In genomic region chr7:2412587-2413201, GRCh38 we compare ENCODE assay signal across 9 cellular contexts. TPM values are rescaled to one million over a fixed set of nuclear protein-coding genes. Genes with fewer than 3 reads are reported as not detected.
DNase-seq lines count a peak whose midpoint lies in the region; ATAC-seq, FAIRE-seq and TF ChIP-seq lines count a peak whose summit lies in the region.
"Had no signal": no experiment of that assay in that cellular context is flagged by ENCODE, and none has a peak within 500 bp of the region (broad histone marks: within the 10 kb centered on the region; RNA-seq: fewer than 3 reads in every experiment).

No MANE protein-coding gene starts in this region.

- FAIRE-seq in astrocyte (lab: Jason Lieb, UNC) (no peak), small intestine (lab: Jason Lieb, UNC) (no peak)

- CTCF ChIA-PET in IMR-90 (lab: Yijun Ruan, JAX) = interaction anchor here (0.6 to 1.3 kb wide), 3 partner anchors 9 to 386 kb away, joined by 3 to 4 read pairs (median 3); partner anchors contain the start of gene CHST12

- H2BK5ac ChIP-seq in IMR-90 (ENCODE audit: low read depth, low read length, poor library complexity, severe bottlenecking) = no peak overlapping the region

- peak overlapping the region; percentile 55; the same call in 1 of the 2 replicates for H3K14ac ChIP-seq in IMR-90 (replicated peaks; ENCODE audit: low read depth, low read length)

- peaks cover 12% of the 10 kb centered on the region for H3K4me1 ChIP-seq in IMR-90 (ENCODE audit: control insufficient read depth, insufficient read depth, low read length)
- peaks cover 9% of the 10 kb centered on the region for H3K4me1 ChIP-seq in astrocyte (ENCODE audit: insufficient read depth, low read length)
- H3K4me1 ChIP-seq in left lung = peaks cover 17 to 66% of the 10 kb centered on the region in 2 donors
- peaks cover 0 to 69% (median 18%) of the 10 kb centered on the region in 4 donors for H3K4me1 ChIP-seq in tibial nerve
- H3K4me1 ChIP-seq in small intestine (ENCODE audit: control insufficient read depth in 2 of 2, insufficient read depth in 1 of 2, low read depth in 1 of 2, low read length in 1 of 2) = peaks cover 0 to 6% of the 10 kb centered on the region in 2 donors

- H4K8ac ChIP-seq in IMR-90 (ENCODE audit: low read depth in 2 of 2, low read length in 2 of 2) = no peak overlapping the region

- H3K9ac ChIP-seq in IMR-90 (ENCODE audit: low read depth, low read length) (peak overlapping the region; percentile 16; the same call in 1 of the 2 replicates), astrocyte (ENCODE audit: low read length) (no peak overlapping the region)

- H3K27ac Mint-ChIP-seq in astrocyte (ENCODE audit: unreplicated experiment) = no peak overlapping the region

- peaks cover 18% of the 10 kb centered on the region for H3K79me2 ChIP-seq in astrocyte (ENCODE audit: insufficient read depth, low read length)

- H3K27me3 Mint-ChIP-seq in astrocyte (ENCODE audit: low read depth, unreplicated experiment) = no peaks in the 10 kb centered on the region

- in situ Hi-C loops in IMR-90 (cut with MboI; ENCODE audit: low sequenced_read_pairs) = no loop called here

- no peak overlapping the region for H3K18ac ChIP-seq in IMR-90 (ENCODE audit: low read depth, low read length)

- ATAC-seq in IMR-90 (ENCODE audit: low read depth) = peak; percentile 81
- ATAC-seq in left lung = peak; percentile 30
- ATAC-seq in HG03039 (IDR thresholded peaks at IDR 0.05; ENCODE audit: unreplicated experiment) = no peak

- POLR2A ChIA-PET in IMR-90 (lab: Charles Lee; ENCODE audit: unreplicated experiment) = interaction anchor here (0.8 kb wide), 1 partner anchor 10 kb away, joined by 3 read pairs; the partner anchor contains the start of gene CHST12

- H2BK15ac ChIP-seq in IMR-90 (ENCODE audit: low read depth, low read length) = no peak overlapping the region

- dilution Hi-C loops in IMR-90 (cut with HindIII; ENCODE audit: low sequenced_read_pairs, unreplicated experiment) = no loop called here

- H3K23ac ChIP-seq in IMR-90 (ENCODE audit: low read depth, low read length) = 0 out of 2 replicates have a peak overlapping the region, but pooled peaks have one; percentile 21

- DNase-seq in IMR-90 (peak; percentile 30), astrocyte (ENCODE audit: low read depth) (no peak), left lung (peak in 1 of 2 donors; percentile 12), tibial nerve (ENCODE audit: low spot score in 2 of 2) (no peak), small intestine (no peak), T1000 (lab: John Stamatoyannopoulos, UW) (no peak)
- DNase-seq: mucosa of descending colon, SW 1271 had no signal

- no peak overlapping the region for H2BK120ac ChIP-seq in IMR-90 (ENCODE audit: low read depth, low read length)

- H3K9me3 Mint-ChIP-seq in astrocyte (ENCODE audit: unreplicated experiment) = no peaks in the 10 kb centered on the region

- H3K4me2 ChIP-seq in IMR-90 (ENCODE audit: low read depth, low read length) = peak overlapping the region; percentile 65
- H3K4me2 ChIP-seq in astrocyte (ENCODE audit: low read length) = peak overlapping the region; percentile 19

- no peak for TF ChIP-seq EP300 in tibial nerve (IDR thresholded peaks at IDR 0.05)

- no peak overlapping the region for H3K4ac ChIP-seq in IMR-90 (ENCODE audit: low read depth, low read length)

- peaks cover 5% of the 10 kb centered on the region; the same call in 1 of the 2 replicates for H3K9me1 ChIP-seq in IMR-90 (ENCODE audit: insufficient read depth, low read length)

- H4K5ac ChIP-seq in IMR-90 (ENCODE audit: low read depth, low read length) = no peak overlapping the region

- no peaks in the 10 kb centered on the region for H3K36me3 ChIP-seq in IMR-90 (ENCODE audit: control insufficient read depth, insufficient read depth, low read length)
- H3K36me3 ChIP-seq in astrocyte (ENCODE audit: insufficient read depth, low read length) = no peaks in the 10 kb centered on the region
- no peaks in the 10 kb centered on the region for H3K36me3 ChIP-seq in left lung
- H3K36me3 ChIP-seq in tibial nerve = no peaks in the 10 kb centered on the region
- H3K36me3 ChIP-seq in small intestine (ENCODE audit: control insufficient read depth in 2 of 2, insufficient read depth in 2 of 2, low read length in 2 of 2) = no peaks in the 10 kb centered on the region

- WGBS in IMR-90 (ENCODE audit: extremely low coverage in 2 of 2, insufficient read length in 1 of 2), 2 experiments = no CpG with 5 or more reads among the region's 3 CpGs
- WGBS in tibial nerve, 2 donors = 54 to 57% methylated on average over 3 of the region's 3 CpGs
- WGBS in small intestine, 3 donors = 77 to 88% (median 77%) methylated on average over 3 of the region's 3 CpGs

- no peak for TF ChIP-seq RAD21 in IMR-90 (IDR thresholded peaks at IDR 0.05; ENCODE audit: low read length)

- peaks cover 31% of the 10 kb centered on the region for H4K20me1 ChIP-seq in IMR-90 (ENCODE audit: insufficient read depth, low read length)
- H4K20me1 ChIP-seq in astrocyte (ENCODE audit: insufficient read depth, low read length) = peaks cover 57% of the 10 kb centered on the region

- TF ChIP-seq POLR2A in IMR-90 (IDR thresholded peaks at IDR 0.05; ENCODE audit: low read depth, low read length) (no peak), tibial nerve (IDR thresholded peaks at IDR 0.05) (no peak)

- H3K4me3 Mint-ChIP-seq in astrocyte (ENCODE audit: unreplicated experiment) = no peak overlapping the region

- H2BK20ac ChIP-seq in IMR-90 (ENCODE audit: low read depth, low read length) = no peak overlapping the region

- H3K27ac ChIP-seq in IMR-90 (ENCODE audit: insufficient read depth, low read length) (no peak overlapping the region), astrocyte (ENCODE audit: low read depth, low read length) (no peak overlapping the region), left lung (peak overlapping the region; percentile 46 to 56), tibial nerve (peak overlapping the region in 3 of 4 donors; percentile 0 to 57 (median 38)), small intestine (ENCODE audit: low read depth in 1 of 2, low read length in 1 of 2) (no peak overlapping the region)

- H3K27me3 ChIP-seq in IMR-90 (ENCODE audit: control insufficient read depth, insufficient read depth, low read length) (no peaks in the 10 kb centered on the region), astrocyte (ENCODE audit: insufficient read depth, low read length) (no peaks in the 10 kb centered on the region), left lung (no peaks in the 10 kb centered on the region), tibial nerve (no peaks in the 10 kb centered on the region), small intestine (ENCODE audit: control insufficient read depth in 2 of 2, insufficient read depth in 2 of 2, low read length in 2 of 2) (no peaks in the 10 kb centered on the region)

- no peak overlapping the region for H2AFZ ChIP-seq in IMR-90 (replicated peaks; ENCODE audit: low read length, poor library complexity)
- no peak overlapping the region for H2AFZ ChIP-seq in astrocyte (ENCODE audit: low read depth, low read length)

- H3K79me1 ChIP-seq in IMR-90 (ENCODE audit: low read depth in 1 of 2, low read length in 2 of 2) = peaks cover 19 to 47% of the 10 kb centered on the region in 2 experiments

- no peak overlapping the region for H2AK9ac ChIP-seq in IMR-90 (replicated peaks; ENCODE audit: low read depth, low read length, poor library complexity)

- no peak overlapping the region for H2AK5ac ChIP-seq in IMR-90 (ENCODE audit: low read depth, low read length)

- TF ChIP-seq CTCF in IMR-90 (conservative IDR thresholded peaks at IDR 0.05; ENCODE audit: low read depth, low read length) = no peak
- TF ChIP-seq CTCF in astrocyte (IDR thresholded peaks at IDR 0.05; ENCODE audit: insufficient read depth, low read depth, low read length) = no peak
- no peak for TF ChIP-seq CTCF in left lung (IDR thresholded peaks at IDR 0.05)
- no peak for TF ChIP-seq CTCF in tibial nerve (IDR thresholded peaks at IDR 0.05)

- peaks cover 12% of the 10 kb centered on the region for H3K4me1 Mint-ChIP-seq in astrocyte (ENCODE audit: low read depth, unreplicated experiment)

- H3K4me3 ChIP-seq in IMR-90 (ENCODE audit: insufficient read depth, low read depth, low read length) (no peak overlapping the region), astrocyte (ENCODE audit: insufficient read depth, low read depth, low read length) (no peak overlapping the region), left lung (no peak overlapping the region), tibial nerve (no peak overlapping the region), small intestine (ENCODE audit: low read depth in 1 of 2, low read length in 2 of 2) (no peak overlapping the region)
- H3K4me3 ChIP-seq: mucosa of descending colon had no signal

- no peak overlapping the region for H4K91ac ChIP-seq in IMR-90 (ENCODE audit: insufficient read depth, low read depth, low read length)

- H3K56ac ChIP-seq in IMR-90 (ENCODE audit: extremely low read depth, insufficient read depth, low read length) = no peak overlapping the region

- H3K9me3 ChIP-seq in IMR-90 (ENCODE audit: control insufficient read depth, insufficient read depth, low read length) (no peaks in the 10 kb centered on the region), astrocyte (ENCODE audit: insufficient read depth, low read depth, low read length) (no peaks in the 10 kb centered on the region), left lung (no peaks in the 10 kb centered on the region), tibial nerve (no peaks in the 10 kb centered on the region), small intestine (ENCODE audit: control insufficient read depth, low read depth) (no peaks in the 10 kb centered on the region)
- H3K9me3 ChIP-seq: mucosa of descending colon had no signal

- intact Hi-C loops in IMR-90 (cut with micrococcal nuclease) (loop anchor here (1.0 kb wide), 1 partner anchor 8 kb away; no protein-coding TSS in a partner anchor), left lung (cut with DNase I) (no loop called here)

- BruUV-seq in IMR-90 (replicated peaks; lab: Mats Ljungman, UMichigan) = no TSS peak

- no peaks in the 10 kb centered on the region for H3K36me3 Mint-ChIP-seq in astrocyte (ENCODE audit: low read depth, unreplicated experiment)

TF ChIP-seq in IMR-90, 13 proteins besides CTCF, POLR2A, EP300 and RAD21 (continues in another document):
- no peak for TF ChIP-seq RCOR1 (IDR thresholded peaks at IDR 0.05; ENCODE audit: insufficient replicate concordance, low read length)

RNA-seq across cellular contexts. Expression of gene CHST12, which starts 9.3 kb away (rescaled TPM):
- 3.8 and 4.7 TPM in 2 replicates for total RNA-seq in IMR-90 (2012; rRNA removed)
- 27.0 and 31.6 TPM in 2 replicates for polyA plus RNA-seq in IMR-90 (2012; rRNA removed)
- 26.1 and 46.6 TPM in 2 replicates for polyA plus RNA-seq in IMR-90 (2012; cell fraction: cytosol; rRNA removed)
- polyA plus RNA-seq in IMR-90 (2012; cell fraction: nucleus; rRNA removed; ENCODE audit: low replicate concordance) = 11.2 and 24.6 TPM in 2 replicates
- total RNA-seq in astrocyte = 18.5 and 22.0 TPM in 2 replicates
- 10 to 100 TPM; 19.2 to 27.1 TPM for total RNA-seq in left lung
- 10 to 100 TPM; 21.0 to 29.9 (median 29.3) TPM for total RNA-seq in tibial nerve
- polyA plus RNA-seq in small intestine = 10 to 100 TPM in 1 of 3 donors, 1 to 10 TPM in 2; 1.8 to 10.9 (median 3.0) TPM

RNA-seq across cellular contexts. Expression of gene EIF3B, which starts 58.1 kb away (rescaled TPM):
- total RNA-seq in IMR-90 (2012; rRNA removed) (201 and 211 TPM in 2 replicates), astrocyte (198 and 213 TPM in 2 replicates), left lung (100 to 1,000 TPM in 1 of 2 donors, 10 to 100 TPM in 1; 91.4 to 131 TPM), tibial nerve (100 to 1,000 TPM; 124 to 232 (median 147) TPM)
- polyA plus RNA-seq in IMR-90 (2012; rRNA removed) (105 and 107 TPM in 2 replicates), small intestine (10 to 100 TPM; 53.9 to 92.1 (median 69.4) TPM)
- polyA plus RNA-seq in IMR-90 (2012; cell fraction: cytosol; rRNA removed) = 68.3 and 87.5 TPM in 2 replicates
- polyA plus RNA-seq in IMR-90 (2012; cell fraction: nucleus; rRNA removed; ENCODE audit: low replicate concordance) = 232 and 274 TPM in 2 replicates

Comparison
In these comparisons a context has a peak if more than half of its experiments do, and no peak if none do; other contexts are left out.
1. H3K27ac ChIP-seq: peak in left lung (2 of 2) and tibial nerve (3 of 4); none in IMR-90 (single experiment), astrocyte (single experiment) and small intestine (0 of 2).